11 cellular contexts compared by ENCODE assay signal in the genomic region with DNA sequence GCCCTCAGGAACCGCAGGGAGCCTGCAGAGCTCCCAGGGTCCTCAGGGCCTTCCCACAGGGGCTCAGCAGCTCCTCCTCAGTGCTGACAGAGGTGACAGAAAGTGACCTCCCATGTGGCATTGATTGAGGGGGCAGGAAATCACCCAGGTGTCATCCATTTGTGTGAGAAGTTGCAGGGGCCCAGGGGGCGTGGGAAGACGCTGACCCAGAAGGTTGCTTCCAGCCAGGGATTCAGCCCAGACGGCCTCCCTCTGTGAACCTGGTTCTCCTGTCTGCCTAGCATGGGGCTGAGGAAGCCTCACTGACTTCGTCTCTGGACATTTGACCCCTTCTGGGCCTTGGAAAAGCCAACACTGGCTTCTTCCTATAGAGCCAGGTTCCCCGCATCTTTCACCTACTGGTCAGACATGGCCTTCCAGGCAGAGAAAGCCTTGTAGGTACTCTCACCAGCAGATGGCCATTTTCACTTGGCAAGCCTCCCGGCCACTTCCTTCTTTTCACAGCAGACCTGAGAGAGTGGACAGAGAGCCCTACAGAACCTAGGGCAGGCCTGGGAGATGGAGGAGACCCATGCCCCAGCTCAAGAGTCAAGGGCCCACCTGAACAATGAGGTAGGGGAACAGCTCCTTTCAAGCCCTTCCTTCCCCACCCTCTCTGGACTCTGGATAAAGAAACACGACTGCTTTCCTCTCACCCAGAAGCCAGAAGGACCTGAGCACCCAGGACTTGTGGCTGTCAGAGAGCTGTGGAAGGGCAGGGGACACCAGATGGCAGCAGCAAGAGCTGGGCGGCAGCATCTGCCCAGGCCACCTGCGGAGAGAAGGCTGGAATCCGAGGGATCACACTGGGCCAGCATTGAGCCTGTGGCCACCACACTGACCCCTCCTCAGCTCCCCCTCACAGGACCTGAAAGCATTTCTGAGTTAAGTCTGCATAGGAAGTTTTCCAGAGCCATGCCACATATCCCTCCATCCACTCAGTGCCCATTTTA.
DNase-seq lines count a peak whose midpoint lies in the region; ATAC-seq and TF ChIP-seq lines count a peak whose summit lies in the region.
"Had no signal": no experiment of that assay in that cellular context is flagged by ENCODE, and none has a peak within 500 bp of the region (broad histone marks: within the 10 kb centered on the region; RNA-seq: fewer than 3 reads in every experiment).

No MANE protein-coding gene starts in this region.

- peaks cover 0 to 14% (median 5%) of the 10 kb centered on the region in 4 donors for H3K4me1 ChIP-seq in upper lobe of left lung
- H3K4me1 ChIP-seq in breast epithelium, result no peaks in the 10 kb centered on the region
- no peaks in the 10 kb centered on the region for H3K4me1 ChIP-seq in PC-9 (replicated peaks; ENCODE audit: insufficient read depth)

- POLR2A ChIA-PET in activated CD4-positive, alpha-beta memory T cell treated with anti-CD3 and anti-CD28 coated beads, Interleukin-2, amount 10 ng/mL, durations not matched to agents 7 days and 5 days (lab: Charles Lee), result interaction anchor here (1.0 to 4.7 kb wide), 8 partner anchors 9 to 433 kb away, joined by 3 to 47 read pairs (median 14); a partner anchor contains a TSS
- POLR2A ChIA-PET in activated CD4-positive, alpha-beta memory T cell treated with anti-CD3 and anti-CD28 coated beads for 36 hours (lab: Charles Lee), result interaction anchor here (1.5 kb wide), 1 partner anchor 432 kb away, joined by 4 read pairs; no protein-coding TSS in a partner anchor
- POLR2A ChIA-PET in PC-9 (lab: Charles Lee; ENCODE audit: unreplicated experiment), result no interaction called here

- H3K27me3 Mint-ChIP-seq in activated CD4-positive, alpha-beta memory T cell treated with anti-CD3 and anti-CD28 coated beads, Interleukin-2, amount 10 ng/mL, durations not matched to agents 7 days and 5 days, result peaks cover 7% of the 10 kb centered on the region
- H3K27me3 Mint-ChIP-seq in activated CD4-positive, alpha-beta memory T cell treated with anti-CD3 and anti-CD28 coated beads for 36 hours, result peaks cover 4% of the 10 kb centered on the region

- no peaks in the 10 kb centered on the region for H4K20me1 ChIP-seq in PC-9 (ENCODE audit: insufficient read depth)
- H4K20me1 ChIP-seq: BLaER1 had no signal

- no peak overlapping the region for H2AFZ ChIP-seq in PC-9

- TF ChIP-seq POLR2A in upper lobe of left lung (IDR thresholded peaks at IDR 0.05), result no peak
- no peak for TF ChIP-seq POLR2A in breast epithelium (IDR thresholded peaks at IDR 0.05)

- 81 to 88% methylated on average over 4 to 11 of the region's 11 CpGs for WGBS in upper lobe of left lung, 2 donors

- CTCF ChIA-PET in activated CD4-positive, alpha-beta memory T cell treated with anti-CD3 and anti-CD28 coated beads, Interleukin-2, amount 10 ng/mL, durations not matched to agents 7 days and 5 days (lab: Charles Lee), result interaction anchor here (0.6 to 10.0 kb wide), 24 partner anchors 8 to 951 kb away, joined by 3 to 220 read pairs (median 4); a partner anchor contains a TSS
- CTCF ChIA-PET in activated CD4-positive, alpha-beta memory T cell treated with anti-CD3 and anti-CD28 coated beads for 36 hours (lab: Charles Lee), result interaction anchor here (0.6 to 9.2 kb wide), 14 partner anchors 10 to 435 kb away, joined by 3 to 278 read pairs (median 6); a partner anchor contains a TSS
- CTCF ChIA-PET in PC-9 (lab: Charles Lee), result interaction anchor here (0.6 kb wide), 1 partner anchor 379 kb away, joined by 8 read pairs; no protein-coding TSS in a partner anchor

- no peak overlapping the region for H3K27ac ChIP-seq in upper lobe of left lung
- no peak overlapping the region for H3K27ac ChIP-seq in breast epithelium
- no peak overlapping the region for H3K27ac ChIP-seq in PC-9
- H3K27ac ChIP-seq: BLaER1, suprapubic skin had no signal

- no TSS peak for BruUV-seq in PC-9 (replicated peaks; lab: Mats Ljungman, UMichigan)

- H3K27ac Mint-ChIP-seq in activated CD4-positive, alpha-beta memory T cell treated with anti-CD3 and anti-CD28 coated beads, Interleukin-2, amount 10 ng/mL, durations not matched to agents 7 days and 5 days, result peak overlapping the region; percentile 54
- no peak overlapping the region for H3K27ac Mint-ChIP-seq in activated CD4-positive, alpha-beta memory T cell treated with anti-CD3 and anti-CD28 coated beads for 36 hours

- H3K4me3 ChIP-seq in epithelial cell of proximal tubule (ENCODE audit: low read depth, low read length), result no peak overlapping the region
- no peak overlapping the region for H3K4me3 ChIP-seq in upper lobe of left lung
- no peak overlapping the region for H3K4me3 ChIP-seq in breast epithelium
- no peak overlapping the region for H3K4me3 ChIP-seq in PC-9
- H3K4me3 ChIP-seq: BLaER1, suprapubic skin had no signal

- no peaks in the 10 kb centered on the region for H3F3A ChIP-seq in PC-9 (ENCODE audit: insufficient read depth, low read depth)

- TF ChIP-seq CTCF in epithelial cell of proximal tubule (conservative IDR thresholded peaks at IDR 0.05; ENCODE audit: low read depth, low read length), result peak; percentile 32
- no peak for TF ChIP-seq CTCF in upper lobe of left lung (IDR thresholded peaks at IDR 0.05)
- no peak for TF ChIP-seq CTCF in breast epithelium (IDR thresholded peaks at IDR 0.05)
- TF ChIP-seq CTCF in PC-9 (conservative IDR thresholded peaks at IDR 0.05), result no peak

- no peaks in the 10 kb centered on the region for H3K36me3 ChIP-seq in upper lobe of left lung
- no peaks in the 10 kb centered on the region for H3K36me3 ChIP-seq in breast epithelium
- H3K36me3 ChIP-seq in PC-9 (ENCODE audit: low read depth), result no peaks in the 10 kb centered on the region
- H3K36me3 ChIP-seq: BLaER1, suprapubic skin had no signal

- H3K4me1 Mint-ChIP-seq in activated CD4-positive, alpha-beta memory T cell treated with anti-CD3 and anti-CD28 coated beads, Interleukin-2, amount 10 ng/mL, durations not matched to agents 7 days and 5 days, result peaks cover 68% of the 10 kb centered on the region
- peaks cover 45% of the 10 kb centered on the region for H3K4me1 Mint-ChIP-seq in activated CD4-positive, alpha-beta memory T cell treated with anti-CD3 and anti-CD28 coated beads for 36 hours (ENCODE audit: low read depth)

- intact Hi-C loops in activated CD4-positive, alpha-beta memory T cell treated with anti-CD3 and anti-CD28 coated beads for 36 hours (cut with micrococcal nuclease), result loop anchor here (5.0 kb wide), 1 partner anchor 956 kb away; no protein-coding TSS in a partner anchor
- intact Hi-C loops in breast epithelium (cut with DNase I; ENCODE audit: low total_unique reads), result loop anchor here (5.0 kb wide), 1 partner anchor 386 kb away; no protein-coding TSS in a partner anchor
- intact Hi-C loops in PC-9 (cut with micrococcal nuclease; ENCODE audit: unreplicated experiment), result loop anchor here (10.0 kb wide), 1 partner anchor 1199 kb away; a partner anchor contains a TSS

- peaks cover 18% of the 10 kb centered on the region for H3K36me3 Mint-ChIP-seq in activated CD4-positive, alpha-beta memory T cell treated with anti-CD3 and anti-CD28 coated beads, Interleukin-2, amount 10 ng/mL, durations not matched to agents 7 days and 5 days (ENCODE audit: low read depth)
- H3K36me3 Mint-ChIP-seq in activated CD4-positive, alpha-beta memory T cell treated with anti-CD3 and anti-CD28 coated beads for 36 hours, result no peaks in the 10 kb centered on the region

- H3K27me3 ChIP-seq in upper lobe of left lung (no peaks in the 10 kb centered on the region), breast epithelium (no peaks in the 10 kb centered on the region), PC-9 (ENCODE audit: insufficient read depth, low read depth) (peaks cover 38% of the 10 kb centered on the region)
- H3K27me3 ChIP-seq: BLaER1, suprapubic skin had no signal

- no peaks in the 10 kb centered on the region for H3K79me2 ChIP-seq in PC-9 (ENCODE audit: low read depth)

- H3K4me3 Mint-ChIP-seq in activated CD4-positive, alpha-beta memory T cell treated with anti-CD3 and anti-CD28 coated beads, Interleukin-2, amount 10 ng/mL, durations not matched to agents 7 days and 5 days, result no peak overlapping the region
- no peak overlapping the region for H3K4me3 Mint-ChIP-seq in activated CD4-positive, alpha-beta memory T cell treated with anti-CD3 and anti-CD28 coated beads for 36 hours

- peaks cover 13% of the 10 kb centered on the region for H3K9me3 Mint-ChIP-seq in activated CD4-positive, alpha-beta memory T cell treated with anti-CD3 and anti-CD28 coated beads, Interleukin-2, amount 10 ng/mL, durations not matched to agents 7 days and 5 days
- peaks cover 9% of the 10 kb centered on the region for H3K9me3 Mint-ChIP-seq in activated CD4-positive, alpha-beta memory T cell treated with anti-CD3 and anti-CD28 coated beads for 36 hours

- DNase-seq in activated CD4-positive, alpha-beta memory T cell treated with anti-CD3 and anti-CD28 coated beads, Interleukin-2, amount 10 ng/mL, durations not matched to agents 7 days and 5 days, result no peak
- no peak for DNase-seq in activated CD4-positive, alpha-beta memory T cell treated with anti-CD3 and anti-CD28 coated beads for 36 hours
- DNase-seq in OCI-M1 (lab: John Stamatoyannopoulos, UW) (peak; percentile 14), epithelial cell of proximal tubule (ENCODE audit: low read depth) (no peak), retina (peak; percentile 43), upper lobe of left lung (no peak), breast epithelium (ENCODE audit: low spot score in 2 of 2) (no peak), PC-9 (no peak)
- DNase-seq: NCI-H1436 treated with DMSO at 0.1 percent for 48 hours had no signal

- H3K9me2 ChIP-seq in PC-9 (ENCODE audit: insufficient read depth), result no peaks in the 10 kb centered on the region

- ATAC-seq in upper lobe of left lung (ENCODE audit: low FRiP score in 2 of 2), result no peak

- no peak for TF ChIP-seq EP300 in upper lobe of left lung (IDR thresholded peaks at IDR 0.05)

- H3K4me2 ChIP-seq in PC-9, result no peak overlapping the region

- H3K9me3 ChIP-seq in upper lobe of left lung, result no peaks in the 10 kb centered on the region
- H3K9me3 ChIP-seq in breast epithelium, result no peaks in the 10 kb centered on the region
- H3K9me3 ChIP-seq in PC-9 (ENCODE audit: insufficient read depth, low read depth), result no peaks in the 10 kb centered on the region
- H3K9me3 ChIP-seq: suprapubic skin had no signal

Comparison
In these comparisons a context has a peak if more than half of its experiments do, and no peak if none do; other contexts are left out.
1. DNase-seq: peak in OCI-M1 (single experiment) and retina (single experiment); none in activated CD4-positive, alpha-beta memory T cell treated with anti-CD3 and anti-CD28 coated beads, Interleukin-2, amount 10 ng/mL, durations not matched to agents 7 days and 5 days (single experiment), activated CD4-positive, alpha-beta memory T cell treated with anti-CD3 and anti-CD28 coated beads for 36 hours (single experiment), epithelial cell of proximal tubule (single experiment), upper lobe of left lung (0 of 2), breast epithelium (0 of 2) and PC-9 (0 of 2).